Comparison of ENCODE assay signal across 25 cellular contexts in genomic region chr12:94812345-94812744, GRCh38.
DNase-seq lines count a peak whose midpoint lies in the region; ATAC-seq and TF ChIP-seq lines count a peak whose summit lies in the region.
"Had no signal": no experiment of that assay in that cellular context is flagged by ENCODE, and none has a peak within 500 bp of the region (broad histone marks: within the 10 kb centered on the region; RNA-seq: fewer than 3 reads in every experiment).

No MANE protein-coding gene starts in this region.

- TF ChIP-seq CTCF in activated B cell treated with CpG ODN at 0.5 μM for 24 hours (IDR thresholded peaks at IDR 0.05) (no peak), lower leg skin (IDR thresholded peaks at IDR 0.05) (no peak)

- H3K9me3 Mint-ChIP-seq in activated B cell treated with CpG ODN at 0.5 μM for 24 hours: peaks cover 28% of the 10 kb centered on the region

- peak overlapping the region; percentile 30 for H3K27ac Mint-ChIP-seq in activated B cell treated with CpG ODN at 0.5 μM for 24 hours
- H3K27ac Mint-ChIP-seq: CD4-positive, CD25-positive, alpha-beta regulatory T cell; GM23338 had no signal

- TF ChIP-seq POLR2A in lower leg skin (IDR thresholded peaks at IDR 0.05): no peak

- intact Hi-C loops in activated B cell treated with CpG ODN at 0.5 μM for 24 hours (cut with micrococcal nuclease) (loop anchor here (10.0 kb wide), 1 partner anchor 402 kb away; the partner anchor contains the start of genes FGD6 and VEZT), lower leg skin (cut with DNase I; ENCODE audit: low total_unique reads) (no loop called here)

- H3K4me3 ChIP-seq in lower leg skin (ENCODE audit: low read depth, poor library complexity, severe bottlenecking): no peak overlapping the region
- H3K4me3 ChIP-seq: cardiac muscle cell, dorsolateral prefrontal cortex, GM23338, testis had no signal

- H3K36me3 Mint-ChIP-seq in activated B cell treated with CpG ODN at 0.5 μM for 24 hours (ENCODE audit: low read depth): peaks cover 66% of the 10 kb centered on the region
- H3K36me3 Mint-ChIP-seq: CD4-positive, CD25-positive, alpha-beta regulatory T cell had no signal

- peaks cover 54% of the 10 kb centered on the region for H3K4me1 Mint-ChIP-seq in activated B cell treated with CpG ODN at 0.5 μM for 24 hours
- H3K4me1 Mint-ChIP-seq: CD4-positive, CD25-positive, alpha-beta regulatory T cell had no signal

- CTCF ChIA-PET in activated B cell treated with CpG ODN at 0.5 μM for 24 hours (lab: Charles Lee): interaction anchor here (1.1 kb wide), 1 partner anchor 63 kb away, joined by 3 read pairs; no protein-coding TSS in a partner anchor

- POLR2A ChIA-PET in activated B cell treated with CpG ODN at 0.5 μM for 24 hours (lab: Charles Lee): interaction anchor here (0.7 to 0.9 kb wide), 2 partner anchors 19 to 63 kb away, joined by 3 read pairs; no protein-coding TSS in a partner anchor

- peak; percentile 50 for ATAC-seq in GM18502 (IDR thresholded peaks at IDR 0.05; ENCODE audit: poor library complexity, unreplicated experiment)
- ATAC-seq in GM21526 (IDR thresholded peaks at IDR 0.05; ENCODE audit: low FRiP score, unreplicated experiment): peak; percentile 46
- ATAC-seq in HG02884 (IDR thresholded peaks at IDR 0.05; ENCODE audit: unreplicated experiment): peak; percentile 60
- ATAC-seq in activated B cell treated with CpG ODN at 0.5 μM for 24 hours (ENCODE audit: low read depth): no peak
- ATAC-seq: GM23338, right cardiac atrium had no signal

- no peaks in the 10 kb centered on the region for H3K27me3 Mint-ChIP-seq in activated B cell treated with CpG ODN at 0.5 μM for 24 hours

- WGBS in lower leg skin, 2 donors: 50 to 95% methylated on average over 2 of the region's 2 CpGs

- H3K4me3 Mint-ChIP-seq in activated B cell treated with CpG ODN at 0.5 μM for 24 hours: no peak overlapping the region
- H3K4me3 Mint-ChIP-seq: CD4-positive, CD25-positive, alpha-beta regulatory T cell; GM23338 had no signal

- no peak for DNase-seq in activated B cell treated with CpG ODN at 0.5 μM for 24 hours
- DNase-seq in NCI-H526 (lab: John Stamatoyannopoulos, UW): no peak
- DNase-seq in lower leg skin (ENCODE audit: low spot score in 2 of 2): no peak
- DNase-seq in NCI-H146 (lab: John Stamatoyannopoulos, UW): no peak
- no peak for DNase-seq in cerebellum (ENCODE audit: low spot score)
- DNase-seq: activated CD4-positive, alpha-beta T cell treated with anti-CD3 and anti-CD28 coated beads, Interleukin-2, amount 50 U/mL, for 1 hour; activated CD8-positive, alpha-beta memory T cell treated with anti-CD3 and anti-CD28 coated beads, Interleukin-2, amount 50 U/mL, for 48 hours; activated gamma-delta T cell; CD4-positive, CD25-positive, alpha-beta regulatory T cell; dorsolateral prefrontal cortex; foreskin fibroblast; GDM1; hippocampal formation; Kasumi-1; NCI-H1105; NCI-H524 treated with DMSO at 0.1 percent for 48 hours; right cardiac atrium; Right ventricle myocardium superior; SW 1271; testis had no signal
